Comparison of ENCODE assay signal across 36 cellular contexts in the genomic region with DNA sequence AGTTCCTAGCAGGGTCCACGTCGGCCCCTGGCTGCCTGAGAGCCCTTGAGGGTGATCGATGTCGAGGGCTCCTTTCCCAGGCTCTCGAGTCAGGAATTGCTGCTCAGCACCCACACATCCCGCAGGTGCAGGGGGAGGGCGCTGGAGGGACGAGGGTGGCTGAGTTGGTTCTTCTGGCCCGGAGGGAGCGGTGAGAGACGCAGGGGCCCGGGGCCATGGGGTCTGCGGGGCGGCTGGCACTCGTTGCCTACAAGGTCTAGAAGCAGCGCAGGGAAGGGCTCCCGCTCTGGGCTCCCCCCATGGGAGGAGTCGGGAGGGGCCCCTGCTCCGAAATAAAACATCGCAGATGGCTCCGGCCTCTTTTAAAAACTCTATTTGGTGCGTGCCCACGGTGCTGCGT. TPM values are rescaled to one million over a fixed set of nuclear protein-coding genes. Genes with fewer than 3 reads are reported as not detected.
"Had no signal": no experiment of that assay in that cellular context is flagged by ENCODE, and none has a peak within 500 bp of the region (broad histone marks: within the 10 kb centered on the region; RNA-seq: fewer than 3 reads in every experiment).

No MANE protein-coding gene starts in this region.

- H3K27me3 Mint-ChIP-seq: activated B cell treated with CpG ODN at 0.5 μM for 24 hours; activated CD4-positive, alpha-beta memory T cell treated with anti-CD3 and anti-CD28 coated beads for 36 hours; activated CD4-positive, alpha-beta T cell treated with anti-CD3 and anti-CD28 coated beads, Interleukin-2, amount 10 ng/mL, durations not matched to agents 24 days and 14 days; activated CD8-positive, alpha-beta T cell treated with anti-CD3 and anti-CD28 coated beads for 36 hours; activated naive CD4-positive, alpha-beta T cell treated with anti-CD3 and anti-CD28 coated beads, Interleukin-2, amount 10 ng/mL, durations not matched to agents 7 days and 5 days; activated naive CD4-positive, alpha-beta T cell treated with anti-CD3 and anti-CD28 coated beads, Interleukin-2, amount 50 U/mL, for 24 hours; activated naive CD8-positive, alpha-beta T cell; activated naive CD8-positive, alpha-beta T cell treated with anti-CD3 and anti-CD28 coated beads, Interleukin-2, amount 10 ng/mL, durations not matched to agents 7 days and 5 days; activated naive CD8-positive, alpha-beta T cell treated with anti-CD3 and anti-CD28 coated beads, Interleukin-2, amount 50 U/mL, for 24 hours; activated T-helper 17 cell treated with anti-CD3 and anti-CD28 coated beads, Interleukin-2, amount 50 U/mL, for 72 hours; brain; central memory CD8-positive, alpha-beta T cell had no signal

- H3K4me1 ChIP-seq: ascending aorta had no signal

- H3K27me3 ChIP-seq: cardiac muscle cell had no signal

- H3K4me3 ChIP-seq: ascending aorta, cardiac muscle cell had no signal

- H3K27ac Mint-ChIP-seq: activated B cell treated with CpG ODN at 0.5 μM for 24 hours; activated CD4-positive, alpha-beta memory T cell treated with anti-CD3 and anti-CD28 coated beads for 36 hours; activated CD4-positive, alpha-beta T cell treated with anti-CD3 and anti-CD28 coated beads, Interleukin-2, amount 10 ng/mL, durations not matched to agents 24 days and 14 days; activated CD8-positive, alpha-beta T cell treated with anti-CD3 and anti-CD28 coated beads for 36 hours; activated naive CD4-positive, alpha-beta T cell treated with anti-CD3 and anti-CD28 coated beads, Interleukin-2, amount 10 ng/mL, durations not matched to agents 7 days and 5 days; activated naive CD4-positive, alpha-beta T cell treated with anti-CD3 and anti-CD28 coated beads, Interleukin-2, amount 50 U/mL, for 24 hours; activated naive CD8-positive, alpha-beta T cell; activated naive CD8-positive, alpha-beta T cell treated with anti-CD3 and anti-CD28 coated beads, Interleukin-2, amount 10 ng/mL, durations not matched to agents 7 days and 5 days; activated naive CD8-positive, alpha-beta T cell treated with anti-CD3 and anti-CD28 coated beads, Interleukin-2, amount 50 U/mL, for 24 hours; activated T-cell treated with anti-CD3 and anti-CD28 coated beads, Interleukin-2, amount 50 U/mL, for 72 hours; activated T-helper 1 cell treated with anti-CD3 and anti-CD28 coated beads, Interleukin-12 subunit alpha, Interleukin-12 subunit beta, Interleukin-2, Interleukin-4 antibody, amounts not matched to agents 30 ng/mL and 10 ng/mL and 1 ng/mL, durations not matched to agents 14 hours and 24 hours and 36 hours; activated T-helper 17 cell treated with anti-CD3 and anti-CD28 coated beads, Interleukin-2, amount 50 U/mL, for 72 hours; brain; T-helper 1 cell treated with Interleukin-12 subunit alpha and Interleukin-12 subunit beta and Interleukin-4 antibody, amounts not matched to agents 30 μg/mL and 1 μg/mL, for 36 hours; T-helper 2 cell treated with Interferon-gamma antibody and Interleukin-4, amounts not matched to agents 5 μg/mL and 100 μg/mL, for 36 hours had no signal

- H3K9me3 ChIP-seq: ascending aorta had no signal

- H3K27ac ChIP-seq: ascending aorta, cardiac muscle cell, VCaP had no signal

- DNase-seq: activated B cell treated with CpG ODN at 0.5 μM for 24 hours; activated CD4-positive, alpha-beta memory T cell treated with anti-CD3 and anti-CD28 coated beads for 36 hours; activated CD4-positive, alpha-beta T cell treated with anti-CD3 and anti-CD28 coated beads for 4 hours; activated CD4-positive, alpha-beta T cell treated with anti-CD3 and anti-CD28 coated beads, Interleukin-2, amount 10 ng/mL, durations not matched to agents 24 days and 14 days; activated CD4-positive, alpha-beta T cell treated with anti-CD3 and anti-CD28 coated beads, Interleukin-2, amount 50 U/mL, for 1 hour; activated CD4-positive, alpha-beta T cell treated with anti-CD3 and anti-CD28 coated beads, Interleukin-2, amount 50 U/mL, for 4 hours; activated CD4-positive, CD25-positive, alpha-beta regulatory T cell treated with anti-CD3 and anti-CD28 coated beads, Interleukin-2, amount 50 U/mL, for 72 hours; activated CD8-positive, alpha-beta memory T cell treated with anti-CD3 and anti-CD28 coated beads, Interleukin-2, amount 50 U/mL, for 4 hours; activated CD8-positive, alpha-beta T cell treated with anti-CD3 and anti-CD28 coated beads for 36 hours; activated effector memory CD4-positive, alpha-beta T cell treated with Interleukin-2 at 50 U/mL for 16 hours; activated gamma-delta T cell; activated naive CD4-positive, alpha-beta T cell treated with anti-CD3 and anti-CD28 coated beads, Interleukin-2, amount 10 ng/mL, durations not matched to agents 7 days and 5 days; activated naive CD4-positive, alpha-beta T cell treated with Interleukin-2 at 50 U/mL for 16 hours; activated naive CD8-positive, alpha-beta T cell treated with anti-CD3 and anti-CD28 coated beads, Interleukin-2, amount 10 ng/mL, durations not matched to agents 7 days and 5 days; activated naive CD8-positive, alpha-beta T cell treated with anti-CD3 and anti-CD28 coated beads, Interleukin-2, amount 50 U/mL, for 24 hours; activated T-cell treated with anti-CD3 and anti-CD28 coated beads for 4 hours; activated T-cell treated with anti-CD3 and anti-CD28 coated beads, Interleukin-2, amount 50 U/mL, for 1 hour; activated T-cell treated with anti-CD3 and anti-CD28 coated beads, Interleukin-2, amount 50 U/mL, for 4 hours; activated T-cell treated with anti-CD3 and anti-CD28 coated beads, Interleukin-2, amount 50 U/mL, for 72 hours; amygdala; anterior cingulate cortex; cerebellar nuclear complex; T-helper 1 cell; T-helper 2 cell; T-helper 9 cell had no signal

- H3K4me1 Mint-ChIP-seq: activated B cell treated with CpG ODN at 0.5 μM for 24 hours; activated CD4-positive, alpha-beta T cell treated with anti-CD3 and anti-CD28 coated beads, Interleukin-2, amount 10 ng/mL, durations not matched to agents 24 days and 14 days; activated naive CD4-positive, alpha-beta T cell treated with anti-CD3 and anti-CD28 coated beads, Interleukin-2, amount 10 ng/mL, durations not matched to agents 7 days and 5 days; activated naive CD4-positive, alpha-beta T cell treated with anti-CD3 and anti-CD28 coated beads, Interleukin-2, amount 50 U/mL, for 24 hours; activated naive CD8-positive, alpha-beta T cell treated with anti-CD3 and anti-CD28 coated beads, Interleukin-2, amount 10 ng/mL, durations not matched to agents 7 days and 5 days; activated naive CD8-positive, alpha-beta T cell treated with anti-CD3 and anti-CD28 coated beads, Interleukin-2, amount 50 U/mL, for 24 hours; activated T-helper 17 cell treated with anti-CD3 and anti-CD28 coated beads, Interleukin-2, amount 50 U/mL, for 72 hours; brain; central memory CD8-positive, alpha-beta T cell had no signal

- H3K36me3 Mint-ChIP-seq: activated naive CD8-positive, alpha-beta T cell had no signal

- H3K4me3 Mint-ChIP-seq: activated B cell treated with CpG ODN at 0.5 μM for 24 hours; activated CD4-positive, alpha-beta memory T cell treated with anti-CD3 and anti-CD28 coated beads for 36 hours; activated CD4-positive, alpha-beta T cell treated with anti-CD3 and anti-CD28 coated beads, Interleukin-2, amount 10 ng/mL, durations not matched to agents 24 days and 14 days; activated CD8-positive, alpha-beta T cell treated with anti-CD3 and anti-CD28 coated beads for 36 hours; activated naive CD4-positive, alpha-beta T cell treated with anti-CD3 and anti-CD28 coated beads, Interleukin-2, amount 10 ng/mL, durations not matched to agents 7 days and 5 days; activated naive CD4-positive, alpha-beta T cell treated with anti-CD3 and anti-CD28 coated beads, Interleukin-2, amount 50 U/mL, for 24 hours; activated naive CD8-positive, alpha-beta T cell; activated naive CD8-positive, alpha-beta T cell treated with anti-CD3 and anti-CD28 coated beads, Interleukin-2, amount 10 ng/mL, durations not matched to agents 7 days and 5 days; activated naive CD8-positive, alpha-beta T cell treated with anti-CD3 and anti-CD28 coated beads, Interleukin-2, amount 50 U/mL, for 24 hours; activated T-cell treated with anti-CD3 and anti-CD28 coated beads, Interleukin-2, amount 50 U/mL, for 4 hours; activated T-cell treated with anti-CD3 and anti-CD28 coated beads, Interleukin-2, amount 50 U/mL, for 72 hours; activated T-helper 1 cell treated with anti-CD3 and anti-CD28 coated beads, Interleukin-12 subunit alpha, Interleukin-12 subunit beta, Interleukin-2, Interleukin-4 antibody, amounts not matched to agents 30 ng/mL and 10 ng/mL and 1 ng/mL, durations not matched to agents 14 hours and 24 hours and 36 hours; activated T-helper 17 cell treated with anti-CD3 and anti-CD28 coated beads, Interleukin-2, amount 50 U/mL, for 72 hours; brain; central memory CD8-positive, alpha-beta T cell; T-helper 1 cell treated with Interleukin-12 subunit alpha and Interleukin-12 subunit beta and Interleukin-4 antibody, amounts not matched to agents 30 μg/mL and 1 μg/mL, for 36 hours; T-helper 2 cell treated with Interferon-gamma antibody and Interleukin-4, amounts not matched to agents 5 μg/mL and 100 μg/mL, for 36 hours had no signal

- H3K9me3 Mint-ChIP-seq: activated B cell treated with CpG ODN at 0.5 μM for 24 hours; activated CD4-positive, alpha-beta memory T cell treated with anti-CD3 and anti-CD28 coated beads for 36 hours; activated CD4-positive, alpha-beta T cell treated with anti-CD3 and anti-CD28 coated beads, Interleukin-2, amount 10 ng/mL, durations not matched to agents 24 days and 14 days; activated CD8-positive, alpha-beta T cell treated with anti-CD3 and anti-CD28 coated beads for 36 hours; activated naive CD4-positive, alpha-beta T cell treated with anti-CD3 and anti-CD28 coated beads, Interleukin-2, amount 10 ng/mL, durations not matched to agents 7 days and 5 days; activated naive CD4-positive, alpha-beta T cell treated with anti-CD3 and anti-CD28 coated beads, Interleukin-2, amount 50 U/mL, for 24 hours; activated naive CD8-positive, alpha-beta T cell treated with anti-CD3 and anti-CD28 coated beads, Interleukin-2, amount 10 ng/mL, durations not matched to agents 7 days and 5 days; activated naive CD8-positive, alpha-beta T cell treated with anti-CD3 and anti-CD28 coated beads, Interleukin-2, amount 50 U/mL, for 24 hours; activated T-cell treated with anti-CD3 and anti-CD28 coated beads, Interleukin-2, amount 50 U/mL, for 4 hours; activated T-cell treated with anti-CD3 and anti-CD28 coated beads, Interleukin-2, amount 50 U/mL, for 72 hours; activated T-helper 1 cell treated with anti-CD3 and anti-CD28 coated beads, Interleukin-12 subunit alpha, Interleukin-12 subunit beta, Interleukin-2, Interleukin-4 antibody, amounts not matched to agents 30 ng/mL and 10 ng/mL and 1 ng/mL, durations not matched to agents 14 hours and 24 hours and 36 hours; activated T-helper 17 cell treated with anti-CD3 and anti-CD28 coated beads, Interleukin-2, amount 50 U/mL, for 72 hours; brain; central memory CD8-positive, alpha-beta T cell; T-helper 1 cell treated with Interleukin-12 subunit alpha and Interleukin-12 subunit beta and Interleukin-4 antibody, amounts not matched to agents 30 μg/mL and 1 μg/mL, for 36 hours; T-helper 2 cell treated with Interferon-gamma antibody and Interleukin-4, amounts not matched to agents 5 μg/mL and 100 μg/mL, for 36 hours had no signal

RNA-seq across cellular contexts. Expression of a gene that starts 21.9 kb away (rescaled TPM):
- total RNA-seq: activated B cell treated with CpG ODN at 0.5 μM for 24 hours; activated CD4-positive, alpha-beta T cell treated with anti-CD3 and anti-CD28 coated beads, Interleukin-2, amount 10 ng/mL, durations not matched to agents 24 days and 14 days; activated CD8-positive, alpha-beta T cell treated with anti-CD3 and anti-CD28 coated beads for 36 hours; activated naive CD8-positive, alpha-beta T cell treated with anti-CD3 and anti-CD28 coated beads, Interleukin-2, amount 10 ng/mL, durations not matched to agents 7 days and 5 days; activated T-cell treated with anti-CD3 and anti-CD28 coated beads, Interleukin-2, amount 50 U/mL, for 4 hours; activated T-helper 1 cell treated with anti-CD3 and anti-CD28 coated beads, Interleukin-12 subunit alpha, Interleukin-12 subunit beta, Interleukin-2, Interleukin-4 antibody, amounts not matched to agents 30 ng/mL and 10 ng/mL and 1 ng/mL, durations not matched to agents 14 hours and 24 hours and 36 hours; activated T-helper 17 cell treated with anti-CD3 and anti-CD28 coated beads, Interleukin-2, amount 50 U/mL, for 72 hours; ascending aorta; cardiac muscle cell had no signal
- polyA plus RNA-seq: cardiac muscle cell had no signal

RNA-seq across cellular contexts. Expression of a gene that starts 32.1 kb away (rescaled TPM):
- total RNA-seq: ascending aorta had no signal
